Comparison of ENCODE assay signal across 30 cellular contexts in genomic region chr4:62131049-62131448, GRCh38.
"Had no signal": no experiment of that assay in that cellular context is flagged by ENCODE, and none has a peak within 500 bp of the region (broad histone marks: within the 10 kb centered on the region; RNA-seq: fewer than 3 reads in every experiment).

No MANE protein-coding gene starts in this region.

- H3K4me3 ChIP-seq: neural progenitor cell, pancreas, psoas muscle, right lobe of liver, sigmoid colon, suprapubic skin, testis, tibial artery, transverse colon, upper lobe of right lung, uterus had no signal

- ATAC-seq: naive thymus-derived CD4-positive, alpha-beta T cell; natural killer cell; psoas muscle; right cardiac atrium; stimulated activated memory B cell treated with anti-CD40 and anti-IgM and Interleukin-4, amounts not matched to agents 10 μg/mL and 1 μg/mL and 100 μg/mL, for 72 hours; stimulated activated naive CD8-positive, alpha-beta T cell treated with anti-CD3 and anti-CD28 coated beads, Interleukin-15, amount 100 ng/mL, for 72 hours; stimulated activated naive CD8-positive, alpha-beta T cell treated with anti-CD3 and anti-CD28 coated beads, Interleukin-15, Interleukin-2, amounts not matched to agents 100 U/mL and 50 U/mL, for 24 hours; upper lobe of right lung had no signal

- H3K4me2 ChIP-seq: neural progenitor cell had no signal

- H3K4me3 Mint-ChIP-seq: naive thymus-derived CD4-positive, alpha-beta T cell; natural killer cell; nephron; neural progenitor cell; stimulated activated memory B cell treated with anti-CD40 and anti-IgM and Interleukin-4, amounts not matched to agents 10 μg/mL and 1 μg/mL and 100 μg/mL, for 72 hours; stimulated activated naive CD8-positive, alpha-beta T cell treated with anti-CD3 and anti-CD28 coated beads, Interleukin-15, amount 100 ng/mL, for 72 hours; type B pancreatic cell had no signal

- H3K9me3 ChIP-seq: neutrophil, pancreas, right lobe of liver, sigmoid colon, suprapubic skin, testis, transverse colon, upper lobe of right lung, uterus had no signal

- H3K9ac ChIP-seq: neural progenitor cell had no signal

- H3K4me1 Mint-ChIP-seq: naive thymus-derived CD4-positive, alpha-beta T cell; natural killer cell; stimulated activated memory B cell treated with anti-CD40 and anti-IgM and Interleukin-4, amounts not matched to agents 10 μg/mL and 1 μg/mL and 100 μg/mL, for 72 hours; stimulated activated naive CD8-positive, alpha-beta T cell treated with anti-CD3 and anti-CD28 coated beads, Interleukin-15, amount 100 ng/mL, for 72 hours had no signal

- H3K36me3 Mint-ChIP-seq: neural progenitor cell; stimulated activated memory B cell treated with anti-CD40 and anti-IgM and Interleukin-4, amounts not matched to agents 10 μg/mL and 1 μg/mL and 100 μg/mL, for 72 hours; type B pancreatic cell had no signal

- H3K27me3 Mint-ChIP-seq: naive thymus-derived CD4-positive, alpha-beta T cell; progenitor cell of endocrine pancreas; stimulated activated memory B cell treated with anti-CD40 and anti-IgM and Interleukin-4, amounts not matched to agents 10 μg/mL and 1 μg/mL and 100 μg/mL, for 72 hours; stimulated activated naive CD8-positive, alpha-beta T cell treated with anti-CD3 and anti-CD28 coated beads, Interleukin-15, amount 100 ng/mL, for 72 hours; type B pancreatic cell had no signal

- H2AFZ ChIP-seq: neural progenitor cell had no signal

- H3K27ac ChIP-seq: neural progenitor cell, neutrophil, pancreas, psoas muscle, right lobe of liver, sigmoid colon, suprapubic skin, testis, tibial artery, transverse colon, upper lobe of right lung, uterus had no signal

- H3K4me1 ChIP-seq: neural progenitor cell, pancreas, psoas muscle, right lobe of liver, sigmoid colon, suprapubic skin, testis, tibial artery, transverse colon, upper lobe of right lung, uterus had no signal

- FAIRE-seq: pancreas, small intestine had no signal

- H3K27ac Mint-ChIP-seq: naive thymus-derived CD4-positive, alpha-beta T cell; natural killer cell; nephron; neural progenitor cell; progenitor cell of endocrine pancreas; stimulated activated memory B cell treated with anti-CD40 and anti-IgM and Interleukin-4, amounts not matched to agents 10 μg/mL and 1 μg/mL and 100 μg/mL, for 72 hours; type B pancreatic cell had no signal

- H3K36me3 ChIP-seq: neural progenitor cell, neutrophil, pancreas, right lobe of liver, sigmoid colon, suprapubic skin, tibial artery, transverse colon, upper lobe of right lung, uterus had no signal

- H3K27me3 ChIP-seq: neural progenitor cell, neutrophil, pancreas, sigmoid colon, suprapubic skin, testis, tibial artery, transverse colon, upper lobe of right lung, uterus had no signal

- DNase-seq: naive thymus-derived CD4-positive, alpha-beta T cell; natural killer cell; nucleus accumbens; psoas muscle; right cardiac atrium; right lobe of liver; sigmoid colon; small intestine; stimulated activated CD4-positive, alpha-beta T cell treated with anti-CD3 and anti-CD28 coated beads, Interleukin-12 subunit alpha, Interleukin-12 subunit beta, amount 100 ng/mL, for 4 hours; stimulated activated CD4-positive, alpha-beta T cell treated with anti-CD3 and anti-CD28 coated beads, Interleukin-1b, Interleukin-23, amount 100 ng/mL, for 48 hours; stimulated activated CD4-positive, alpha-beta T cell treated with anti-CD3 and anti-CD28 coated beads, Interleukin-4, amount 100 ng/mL, for 1 hour; stimulated activated CD4-positive, alpha-beta T cell treated with anti-CD3 and anti-CD28 coated beads, Interleukin-4, amount 100 ng/mL, for 4 hours; stimulated activated CD8-positive, alpha-beta memory T cell treated with anti-CD3 and anti-CD28 coated beads, Interleukin-4, amount 100 ng/mL, for 48 hours; stimulated activated naive CD4-positive, alpha-beta T cell; stimulated activated naive CD8-positive, alpha-beta T cell treated with anti-CD3 and anti-CD28 coated beads, Interleukin-15, amount 100 ng/mL, for 72 hours; stimulated activated naive CD8-positive, alpha-beta T cell treated with anti-CD3 and anti-CD28 coated beads, Interleukin-15, Interleukin-2, amounts not matched to agents 100 U/mL and 50 U/mL, for 24 hours; substantia nigra; testis; transverse colon; upper lobe of right lung; uterus had no signal
